In the genomic region with DNA sequence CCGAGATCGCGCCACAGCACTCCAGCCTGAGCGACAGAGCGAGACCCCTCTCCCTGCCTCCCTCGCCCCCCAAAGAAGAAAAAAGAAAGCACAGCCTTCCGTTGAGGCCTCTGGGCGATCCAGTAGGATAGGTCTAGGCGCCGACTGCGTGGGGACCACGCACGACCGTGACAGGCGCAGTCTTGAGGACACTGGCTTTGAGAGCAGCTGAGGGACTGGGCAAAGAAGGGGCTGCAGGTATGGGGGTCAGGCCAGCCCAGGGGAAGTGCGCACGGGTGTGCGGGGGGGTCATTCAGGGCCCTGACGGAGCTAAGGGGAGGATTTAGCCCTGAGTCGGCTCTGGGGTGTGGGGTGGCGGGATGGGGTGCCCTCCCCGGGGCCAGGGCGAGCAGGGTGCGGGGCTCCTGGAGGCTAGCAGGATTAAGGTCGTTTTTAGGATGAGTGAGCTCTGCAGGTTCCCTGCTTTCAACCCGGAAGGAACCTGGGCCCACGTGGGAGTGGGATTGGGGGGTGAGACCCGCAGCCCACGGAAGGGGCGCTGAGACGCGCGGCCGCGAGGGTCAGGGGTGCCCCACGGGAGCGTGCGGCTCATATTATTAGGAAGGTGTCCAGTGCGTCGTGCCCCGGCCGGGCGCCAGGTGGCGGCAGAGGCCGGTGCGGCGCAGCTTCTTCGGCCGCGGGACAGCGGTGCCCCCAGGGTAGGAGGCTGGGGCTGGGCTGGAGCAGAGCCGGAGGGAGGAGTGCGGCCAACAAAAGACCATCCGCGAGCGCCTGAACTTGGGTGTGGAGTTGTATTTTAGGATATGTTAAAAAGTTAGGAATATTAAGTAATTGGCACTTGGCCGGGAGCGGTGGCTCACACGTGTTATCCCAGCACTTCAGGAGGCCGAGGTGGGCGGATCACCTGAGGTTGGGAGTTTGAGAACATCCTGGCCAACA, we compare ENCODE assay signal across 1 cellular context.
A peak's percentile ranks its signal among the peaks of the same experiment; 100 is the strongest.
TF ChIP-seq lines count a peak whose summit lies in the region.

No MANE protein-coding gene starts in this region.

TF ChIP-seq in HEK293, 187 proteins besides CTCF, POLR2A, EP300 and RAD21 (continued from another document):
- TF ChIP-seq HIC1 (tag by site-specific recombination; IDR thresholded peaks at IDR 0.05) (peak; percentile 46; the same call in 1 of the 2 replicates), PRDM10 (tag by site-specific recombination; IDR thresholded peaks at IDR 0.05) (0 out of 2 replicates have a peak, but pooled peaks have one; percentile 39), GLIS2 (tag by site-specific recombination; IDR thresholded peaks at IDR 0.05) (peak; percentile 70; the same call in 1 of the 2 replicates), ZNF843 (tag by site-specific recombination; IDR thresholded peaks at IDR 0.05) (0 out of 2 replicates have a peak, but pooled peaks have one; percentile 15), ZNF341 (tag by site-specific recombination; IDR thresholded peaks at IDR 0.05; ENCODE audit: low read depth) (peak; percentile 45; the same call in 1 of the 2 replicates), KLF16 (tag by site-specific recombination; IDR thresholded peaks at IDR 0.05) (0 out of 2 replicates have a peak, but pooled peaks have one; percentile 25), PATZ1 (tag by site-specific recombination; IDR thresholded peaks at IDR 0.05) (peak; percentile 87), ZNF48 (tag by site-specific recombination; IDR thresholded peaks at IDR 0.05) (no peak), ZNF629 (tag by site-specific recombination; IDR thresholded peaks at IDR 0.05) (0 out of 2 replicates have a peak, but pooled peaks have one; percentile 42), ZBTB10 (tag by site-specific recombination; IDR thresholded peaks at IDR 0.05) (peak; percentile 71), FEZF1 (tag by site-specific recombination; IDR thresholded peaks at IDR 0.05) (peak; percentile 38; the same call in 1 of the 2 replicates), ZBTB7A (tag by site-specific recombination; IDR thresholded peaks at IDR 0.05; ENCODE audit: low read depth) (no peak), ZXDB (tag by site-specific recombination; IDR thresholded peaks at IDR 0.05) (0 out of 2 replicates have a peak, but pooled peaks have one; percentile 35), ZNF530 (tag by site-specific recombination; IDR thresholded peaks at IDR 0.05; ENCODE audit: low read depth) (no peak), ZNF677 (tag by site-specific recombination; IDR thresholded peaks at IDR 0.05) (no peak), ZNF221 (tag by site-specific recombination; IDR thresholded peaks at IDR 0.05; ENCODE audit: borderline replicate concordance) (no peak), ZEB2 (tag by site-specific recombination; IDR thresholded peaks at IDR 0.05) (0 out of 2 replicates have a peak, but pooled peaks have one; percentile 36), ZNF555 (tag by site-specific recombination; conservative IDR thresholded peaks at IDR 0.05) (no peak), HOXD13 (CRISPR knock-in tag; IDR thresholded peaks at IDR 0.05; ENCODE audit: borderline replicate concordance) (no peak), ZNF2 (tag by site-specific recombination; IDR thresholded peaks at IDR 0.05) (no peak), SP7 (tag by site-specific recombination; IDR thresholded peaks at IDR 0.05) (peak; percentile 33; the same call in 1 of the 2 replicates), GLI4 (tag by site-specific recombination; IDR thresholded peaks at IDR 0.05) (no peak), KLF17 (tag by site-specific recombination; IDR thresholded peaks at IDR 0.05) (peak; percentile 52; the same call in 1 of the 2 replicates), KLF1 (tag by site-specific recombination; IDR thresholded peaks at IDR 0.05) (0 out of 2 replicates have a peak, but pooled peaks have one; percentile 29), EGR2 (tag by site-specific recombination; IDR thresholded peaks at IDR 0.05; ENCODE audit: low read depth) (peak; percentile 40; the same call in 1 of the 2 replicates), KLF9 (tag by site-specific recombination; IDR thresholded peaks at IDR 0.05; ENCODE audit: low read depth) (peak; percentile 24), ZBTB26 (tag by site-specific recombination; optimal IDR thresholded peaks at IDR 0.05) (peak; percentile 67), ZNF600 (tag by site-specific recombination; IDR thresholded peaks at IDR 0.05) (peak; percentile 56; the same call in 1 of the 2 replicates), ZNF654 (tag by site-specific recombination; IDR thresholded peaks at IDR 0.05; ENCODE audit: low read depth) (peak; percentile 43), ZBTB20 (tag by site-specific recombination; IDR thresholded peaks at IDR 0.05) (peak; percentile 33; the same call in 1 of the 2 replicates), GLIS1 (tag by site-specific recombination; IDR thresholded peaks at IDR 0.05) (peak; percentile 59), ZSCAN30 (tag by site-specific recombination; IDR thresholded peaks at IDR 0.05) (peak; percentile 73; the same call in 1 of the 2 replicates), ZNF133 (tag by site-specific recombination; IDR thresholded peaks at IDR 0.05) (no peak)
- TF ChIP-seq, protein P1, sequence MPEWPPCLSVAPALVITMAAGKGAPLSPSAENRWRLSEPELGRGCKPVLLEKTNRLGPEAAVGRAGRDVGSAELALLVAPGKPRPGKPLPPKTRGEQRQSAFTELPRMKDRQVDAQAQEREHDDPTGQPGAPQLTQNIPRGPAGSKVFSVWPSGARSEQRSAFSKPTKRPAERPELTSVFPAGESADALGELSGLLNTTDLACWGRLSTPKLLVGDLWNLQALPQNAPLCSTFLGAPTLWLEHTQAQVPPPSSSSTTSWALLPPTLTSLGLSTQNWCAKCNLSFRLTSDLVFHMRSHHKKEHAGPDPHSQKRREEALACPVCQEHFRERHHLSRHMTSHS (tag by site-specific recombination; IDR thresholded peaks at IDR 0.05) = no peak
- TF ChIP-seq, protein P2, sequence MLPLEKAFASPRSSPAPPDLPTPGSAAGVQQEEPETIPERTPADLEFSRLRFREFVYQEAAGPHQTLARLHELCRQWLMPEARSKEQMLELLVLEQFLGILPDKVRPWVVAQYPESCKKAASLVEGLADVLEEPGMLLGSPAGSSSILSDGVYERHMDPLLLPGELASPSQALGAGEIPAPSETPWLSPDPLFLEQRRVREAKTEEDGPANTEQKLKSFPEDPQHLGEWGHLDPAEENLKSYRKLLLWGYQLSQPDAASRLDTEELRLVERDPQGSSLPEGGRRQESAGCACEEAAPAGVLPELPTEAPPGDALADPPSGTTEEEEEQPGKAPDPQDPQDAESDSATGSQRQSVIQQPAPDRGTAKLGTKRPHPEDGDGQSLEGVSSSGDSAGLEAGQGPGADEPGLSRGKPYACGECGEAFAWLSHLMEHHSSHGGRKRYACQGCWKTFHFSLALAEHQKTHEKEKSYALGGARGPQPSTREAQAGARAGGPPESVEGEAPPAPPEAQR (tag by site-specific recombination; IDR thresholded peaks at IDR 0.05) = no peak
- TF ChIP-seq, protein P3, sequence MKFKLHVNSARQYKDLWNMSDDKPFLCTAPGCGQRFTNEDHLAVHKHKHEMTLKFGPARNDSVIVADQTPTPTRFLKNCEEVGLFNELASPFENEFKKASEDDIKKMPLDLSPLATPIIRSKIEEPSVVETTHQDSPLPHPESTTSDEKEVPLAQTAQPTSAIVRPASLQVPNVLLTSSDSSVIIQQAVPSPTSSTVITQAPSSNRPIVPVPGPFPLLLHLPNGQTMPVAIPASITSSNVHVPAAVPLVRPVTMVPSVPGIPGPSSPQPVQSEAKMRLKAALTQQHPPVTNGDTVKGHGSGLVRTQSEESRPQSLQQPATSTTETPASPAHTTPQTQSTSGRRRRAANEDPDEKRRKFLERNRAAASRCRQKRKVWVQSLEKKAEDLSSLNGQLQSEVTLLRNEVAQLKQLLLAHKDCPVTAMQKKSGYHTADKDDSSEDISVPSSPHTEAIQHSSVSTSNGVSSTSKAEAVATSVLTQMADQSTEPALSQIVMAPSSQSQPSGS (tag by site-specific recombination; IDR thresholded peaks at IDR 0.05; ENCODE audit: low read depth) = no peak
